In genomic region chr1:63115527-63115926, GRCh38 we compare ENCODE assay signal across 19 cellular contexts.
"Had no signal": no experiment of that assay in that cellular context is flagged by ENCODE, and none has a peak within 500 bp of the region (broad histone marks: within the 10 kb centered on the region; RNA-seq: fewer than 3 reads in every experiment).

No MANE protein-coding gene starts in this region.

- ATAC-seq: K562 had no signal

- H3K9me3 ChIP-seq: SJSA1 had no signal

- DNase-seq: Kasumi-1, MM.1S, NCI-H1092 treated with DMSO at 0.1 percent for 48 hours, NCI-H1436, NCI-H1694, NCI-H187 treated with DMSO at 0.1 percent for 48 hours, NCI-H2029 treated with DMSO at 0.1 percent for 48 hours, NCI-H2171 treated with DMSO at 0.1 percent for 48 hours, NCI-H345, NCI-H446 treated with DMSO at 0.1 percent for 48 hours, NCI-H510A treated with DMSO at 0.1 percent for 48 hours, NCI-H526, Right ventricle myocardium superior, RPMI8226, SIG-M5 had no signal

- H3K36me3 ChIP-seq: SJSA1 had no signal

- H3K4me3 ChIP-seq: K562, SJSA1, SK-N-MC had no signal

- H3K27ac ChIP-seq: KMS-11, SJSA1, SK-N-MC had no signal
